20 cellular contexts compared by ENCODE assay signal in the genomic region with DNA sequence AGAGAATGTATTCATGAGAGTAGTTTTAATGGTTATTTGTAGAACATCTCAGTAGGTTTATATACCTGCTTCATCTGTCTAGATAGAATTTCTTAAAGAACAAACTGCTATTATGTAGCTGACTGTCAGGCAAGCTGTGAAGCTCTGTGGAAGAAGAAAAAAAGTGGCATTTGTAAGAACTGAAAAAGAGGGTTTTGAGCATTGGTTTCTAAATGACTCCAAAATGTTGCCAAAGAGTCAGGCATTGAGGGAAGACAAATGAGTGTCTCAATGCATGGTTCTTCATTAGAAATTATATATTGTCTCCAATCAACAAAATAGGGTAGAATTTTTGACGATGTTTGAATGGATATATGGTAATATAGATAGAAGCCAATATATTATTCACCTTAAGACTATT.
"Had no signal": no experiment of that assay in that cellular context is flagged by ENCODE, and none has a peak within 500 bp of the region (broad histone marks: within the 10 kb centered on the region; RNA-seq: fewer than 3 reads in every experiment).

No MANE protein-coding gene starts in this region.

- H3K27ac ChIP-seq: gastrocnemius medialis, heart right ventricle, psoas muscle, right lobe of liver, tibial artery, upper lobe of left lung, vagina had no signal

- H3K27me3 ChIP-seq: gastrocnemius medialis, heart right ventricle, right lobe of liver, tibial artery, upper lobe of left lung, vagina had no signal

- ATAC-seq: gastrocnemius medialis; heart right ventricle; naive thymus-derived CD4-positive, alpha-beta T cell; psoas muscle; right lobe of liver; stimulated activated effector memory CD8-positive, alpha-beta T cell treated with anti-CD3 and anti-CD28 coated beads, Interleukin-12 subunit alpha, Interleukin-12 subunit beta, amount 100 ng/mL, for 72 hours; stimulated activated naive CD8-positive, alpha-beta T cell treated with anti-CD3 and anti-CD28 coated beads, Interleukin-15, Interleukin-2, amounts not matched to agents 100 U/mL and 50 U/mL, for 24 hours had no signal

- FAIRE-seq: endothelial cell of umbilical vein, islet of Langerhans had no signal

- H3K9me3 ChIP-seq: heart right ventricle, psoas muscle, right lobe of liver, tibial artery, upper lobe of left lung, vagina had no signal

- H3K4me1 ChIP-seq: gastrocnemius medialis, heart right ventricle, psoas muscle, tibial artery, vagina had no signal

- H3K36me3 ChIP-seq: gastrocnemius medialis, heart right ventricle, right lobe of liver, tibial artery, upper lobe of left lung, vagina had no signal

- H3K4me3 ChIP-seq: gastrocnemius medialis, heart right ventricle, psoas muscle, right lobe of liver, tibial artery, upper lobe of left lung, vagina had no signal

- DNase-seq: effector CD4-positive, alpha-beta T cell; endodermal cell; gastrocnemius medialis; heart right ventricle; hypothalamus; kidney glomerular epithelial cell; naive thymus-derived CD4-positive, alpha-beta T cell; nephron progenitor cell; psoas muscle; retina; right lobe of liver; stimulated activated CD4-positive, alpha-beta T cell treated with anti-CD3 and anti-CD28 coated beads, Interleukin-4, amount 100 ng/mL, for 1 hour; stimulated activated CD8-positive, alpha-beta memory T cell treated with anti-CD3 and anti-CD28 coated beads, Interleukin-4, amount 100 ng/mL, for 48 hours; stimulated activated naive CD8-positive, alpha-beta T cell treated with anti-CD3 and anti-CD28 coated beads, Interleukin-15, Interleukin-2, amounts not matched to agents 100 U/mL and 50 U/mL, for 24 hours; tibial artery; upper lobe of left lung had no signal
